ENCODE assay signal across 15 cellular contexts in genomic region chr1:47317841-47318240, GRCh38. TPM values are rescaled to one million over a fixed set of nuclear protein-coding genes. Genes with fewer than 3 reads are reported as not detected.
DNase-seq lines count a peak whose midpoint lies in the region; FAIRE-seq and TF ChIP-seq lines count a peak whose summit lies in the region.
"Had no signal": no experiment of that assay in that cellular context is flagged by ENCODE, and none has a peak within 500 bp of the region (broad histone marks: within the 10 kb centered on the region; RNA-seq: fewer than 3 reads in every experiment).

No MANE protein-coding gene starts in this region.

- H3K27me3 ChIP-seq in BJ (ENCODE audit: control insufficient read depth, insufficient read depth, low read length) (no peaks in the 10 kb centered on the region), MG63 (no peaks in the 10 kb centered on the region)
- H3K27me3 ChIP-seq: neutrophil, stomach had no signal

- no peak overlapping the region for H3K4me3 ChIP-seq in BJ (ENCODE audit: low read depth, low read length)
- no peak overlapping the region for H3K4me3 ChIP-seq in MG63
- H3K4me3 ChIP-seq in choroid plexus epithelial cell (ENCODE audit: low read depth, low read length), result no peak overlapping the region
- no peak overlapping the region for H3K4me3 ChIP-seq in mesodermal cell (ENCODE audit: extremely low read depth, insufficient read depth, low read length, poor library complexity, severe bottlenecking)
- H3K4me3 ChIP-seq in kidney (ENCODE audit: low read length in 2 of 2), result no peak overlapping the region
- H3K4me3 ChIP-seq: lung, stomach had no signal

- POLR2A ChIA-PET in BJ (lab: Charles Lee), result no interaction called here

- WGBS in mesodermal cell (ENCODE audit: insufficient coverage in 2 of 2), 2 experiments, result 86% methylated on average over 1 of the region's 1 CpG; no CpG with 5 or more reads in 1 of the 2 experiments

- FAIRE-seq in kidney (lab: Jason Lieb, UNC), result no peak
- FAIRE-seq: small intestine had no signal

- DNase-seq in BJ (ENCODE audit: low read depth), result peak; percentile 83
- peak; percentile 30 for DNase-seq in MG63
- peak; percentile 30 for DNase-seq in choroid plexus epithelial cell (ENCODE audit: low read depth)
- no peak for DNase-seq in iPS-NIHi7 (ENCODE audit: extremely low spot score)
- DNase-seq in stimulated activated CD4-positive, alpha-beta T cell treated with anti-CD3 and anti-CD28 coated beads, Interleukin-4, amount 100 ng/mL, for 4 hours, result no peak
- no peak for DNase-seq in putamen (ENCODE audit: low spot score)
- no peak for DNase-seq in kidney
- DNase-seq: activated CD4-positive, alpha-beta T cell treated with anti-CD3 and anti-CD28 coated beads for 4 hours; activated T-cell treated with anti-CD3 and anti-CD28 coated beads for 4 hours; NCI-H2081 treated with DMSO at 0.1 percent for 48 hours; small intestine; stomach had no signal

- no peak overlapping the region for H3K9ac ChIP-seq in kidney (ENCODE audit: low read length in 2 of 2)

- intact Hi-C loops in kidney (cut with DNase I), result no loop called here

- H3K9me3 ChIP-seq in MG63 (no peaks in the 10 kb centered on the region), mesodermal cell (ENCODE audit: control insufficient read depth, low read length) (no peaks in the 10 kb centered on the region), kidney (ENCODE audit: control insufficient read depth in 1 of 2, low read length in 2 of 2) (no peaks in the 10 kb centered on the region)
- H3K9me3 ChIP-seq: neutrophil, stomach had no signal

- H3K36me3 ChIP-seq in BJ (ENCODE audit: control insufficient read depth, insufficient read depth, low read length), result no peaks in the 10 kb centered on the region
- no peaks in the 10 kb centered on the region for H3K36me3 ChIP-seq in MG63
- H3K36me3 ChIP-seq in mesodermal cell (ENCODE audit: control insufficient read depth, insufficient read depth, low read length), result no peaks in the 10 kb centered on the region
- H3K36me3 ChIP-seq in kidney (ENCODE audit: control insufficient read depth in 1 of 2, insufficient read depth in 2 of 2, low read length in 2 of 2), result no peaks in the 10 kb centered on the region
- H3K36me3 ChIP-seq: neutrophil, stomach had no signal

- CTCF ChIA-PET in BJ (lab: Yijun Ruan, JAX), result interaction anchor here (0.7 to 1.8 kb wide), 12 partner anchors 13 to 871 kb away, joined by 3 to 7 read pairs (median 4); partner anchors contain the start of genes CMPK1 and FOXD2

- H3K4me1 ChIP-seq in mesodermal cell (ENCODE audit: control insufficient read depth, insufficient read depth, low read length, poor library complexity, severe bottlenecking), result peaks cover 5% of the 10 kb centered on the region
- H3K4me1 ChIP-seq in kidney (ENCODE audit: control insufficient read depth in 1 of 2, insufficient read depth in 1 of 2, low read depth in 1 of 2, low read length in 2 of 2), result peaks cover 3 to 4% of the 10 kb centered on the region in 2 donors

- no peak for TF ChIP-seq CTCF in BJ (IDR thresholded peaks at IDR 0.05; ENCODE audit: insufficient read depth, low read depth, low read length)
- no peak for TF ChIP-seq CTCF in choroid plexus epithelial cell (conservative IDR thresholded peaks at IDR 0.05; ENCODE audit: low read depth, low read length)
- TF ChIP-seq CTCF in kidney (IDR thresholded peaks at IDR 0.05; ENCODE audit: borderline replicate concordance, extremely low read depth, insufficient read depth), result no peak

- H3K27ac ChIP-seq in mesodermal cell (ENCODE audit: low read depth, low read length, severe bottlenecking) (peak overlapping the region; percentile 84), kidney (ENCODE audit: low read depth in 2 of 2, low read length in 2 of 2) (no peak overlapping the region)
- H3K27ac ChIP-seq: neutrophil, stomach had no signal

RNA-seq across cellular contexts. Expression of gene STIL, which starts 3.9 kb away (rescaled TPM):
- polyA plus RNA-seq in BJ (2011; rRNA removed), result 6.3 and 10.0 TPM in 2 replicates
- polyA minus RNA-seq in BJ (2011; rRNA and poly(A)+ RNA removed), result 9.3 and 12.7 TPM in 2 replicates
- total RNA-seq in MG63 (2014; rRNA removed; shearing (Covaris generic); ENCODE audit: low replicate concordance), result 9.6 and 14.2 TPM in 2 replicates
- polyA plus RNA-seq in mesodermal cell (2013, experiment 1 of 2), result 19.9 TPM
- polyA plus RNA-seq in mesodermal cell (2013, experiment 2 of 2), result 19.0 TPM
- 2.5 TPM for total RNA-seq in kidney
- 0.28 TPM for polyA plus RNA-seq in kidney (ENCODE audit: insufficient read depth, low read depth, low replicate concordance)

RNA-seq across cellular contexts. Expression of gene CMPK1, which starts 15.7 kb away (rescaled TPM):
- polyA plus RNA-seq in BJ (2011; rRNA removed) (22.5 and 58.1 TPM in 2 replicates), kidney (ENCODE audit: insufficient read depth, low read depth, low replicate concordance) (55.8 TPM)
- polyA minus RNA-seq in BJ (2011; rRNA and poly(A)+ RNA removed), result 13.0 and 13.5 TPM in 2 replicates
- total RNA-seq in MG63 (2014; rRNA removed; shearing (Covaris generic); ENCODE audit: low replicate concordance), result 148 and 188 TPM in 2 replicates
- 61.2 TPM for polyA plus RNA-seq in mesodermal cell (2013, experiment 1 of 2)
- 66.6 TPM for polyA plus RNA-seq in mesodermal cell (2013, experiment 2 of 2)
- total RNA-seq in kidney, result 92.1 TPM

Comparison
In these comparisons a context has a peak if more than half of its experiments do, and no peak if none do; other contexts are left out.
1. DNase-seq: peak in BJ (single experiment), MG63 (single experiment) and choroid plexus epithelial cell (single experiment); none in iPS-NIHi7 (single experiment), stimulated activated CD4-positive, alpha-beta T cell treated with anti-CD3 and anti-CD28 coated beads, Interleukin-4, amount 100 ng/mL, for 4 hours (0 of 2), putamen (single experiment) and kidney (single experiment).